In the genomic region with DNA sequence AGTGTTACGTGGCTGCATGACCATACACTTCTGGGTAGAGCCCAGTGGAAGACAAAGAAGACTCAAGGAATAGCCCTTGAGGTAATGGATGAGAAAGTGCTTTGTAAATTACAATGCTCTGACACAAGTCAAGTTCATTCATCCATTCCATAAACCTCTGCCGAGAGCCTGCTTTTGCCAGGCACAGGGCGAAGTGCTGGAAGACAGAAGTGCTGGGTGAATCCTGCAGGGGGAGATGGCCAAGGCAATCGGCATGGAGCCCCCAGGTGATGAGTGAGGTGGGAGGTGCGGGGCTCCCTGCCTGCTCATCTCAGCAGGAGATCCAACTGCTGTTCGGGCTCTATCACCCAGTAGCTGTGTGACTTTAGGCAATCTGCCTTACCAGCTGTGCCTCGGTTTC, we compare ENCODE assay signal across 17 cellular contexts. TPM values are rescaled to one million over a fixed set of nuclear protein-coding genes. Genes with fewer than 3 reads are reported as not detected.
DNase-seq lines count a peak whose midpoint lies in the region; ATAC-seq and TF ChIP-seq lines count a peak whose summit lies in the region.
"Had no signal": no experiment of that assay in that cellular context is flagged by ENCODE, and none has a peak within 500 bp of the region (broad histone marks: within the 10 kb centered on the region; RNA-seq: fewer than 3 reads in every experiment).

No MANE protein-coding gene starts in this region.

- H3K9me3 Mint-ChIP-seq in CD4-positive, alpha-beta T cell: no peaks in the 10 kb centered on the region
- H3K9me3 Mint-ChIP-seq in nephron: no peaks in the 10 kb centered on the region
- H3K9me3 Mint-ChIP-seq: stimulated activated naive CD8-positive, alpha-beta T cell treated with anti-CD3 and anti-CD28 coated beads, Interleukin-15, amount 100 ng/mL, for 72 hours; T-cell had no signal

- CTCF ChIA-PET in CD4-positive, alpha-beta T cell (lab: Charles Lee): interaction anchor here (0.7 to 5.6 kb wide), 5 partner anchors 14 to 74 kb away, joined by 3 to 40 read pairs (median 19); partner anchors contain the start of gene PGS1

- H3K4me1 ChIP-seq in Peyer's patch: peaks cover 0 to 20% (median 9%) of the 10 kb centered on the region in 4 donors
- peaks cover 18% of the 10 kb centered on the region for H3K4me1 ChIP-seq in effector memory CD4-positive, alpha-beta T cell (ENCODE audit: control insufficient read depth, insufficient read depth, low read length, poor library complexity, severe bottlenecking)

- no peak overlapping the region for H3K4me3 ChIP-seq in HFF-Myc (replicated peaks; ENCODE audit: low read depth, low read length)
- H3K4me3 ChIP-seq in brain microvascular endothelial cell (ENCODE audit: low read depth, low read length): no peak overlapping the region
- no peak overlapping the region for H3K4me3 ChIP-seq in Peyer's patch
- H3K4me3 ChIP-seq in effector memory CD4-positive, alpha-beta T cell (ENCODE audit: insufficient read depth, low read depth, low read length, poor library complexity, severe bottlenecking): no peak overlapping the region
- H3K4me3 ChIP-seq: body of pancreas, GM23248, left ventricle myocardium inferior, vagina had no signal

- peaks cover 13% of the 10 kb centered on the region for H3K36me3 Mint-ChIP-seq in CD4-positive, alpha-beta T cell (ENCODE audit: low read depth)
- H3K36me3 Mint-ChIP-seq in nephron (ENCODE audit: low read depth): peaks cover 4% of the 10 kb centered on the region

- intact Hi-C loops in CD4-positive, alpha-beta T cell (cut with DNase I, micrococcal nuclease): loop anchor here in 1 of 2 experiments (10.0 kb wide), 1 partner anchor 238 kb away; the partner anchor contains the start of gene TMC6

- peaks cover 10% of the 10 kb centered on the region for H3K36me3 ChIP-seq in brain microvascular endothelial cell (replicated peaks)
- H3K36me3 ChIP-seq in Peyer's patch: peaks cover 0 to 3% (median 0%) of the 10 kb centered on the region in 3 donors
- H3K36me3 ChIP-seq in effector memory CD4-positive, alpha-beta T cell (ENCODE audit: control insufficient read depth, insufficient read depth, low read length): peaks cover 16% of the 10 kb centered on the region
- H3K36me3 ChIP-seq: vagina had no signal

- no peak for TF ChIP-seq CTCF in CD4-positive, alpha-beta T cell (IDR thresholded peaks at IDR 0.05)
- TF ChIP-seq CTCF in HFF-Myc (IDR thresholded peaks at IDR 0.05; ENCODE audit: low read depth, low read length, missing control alignments) (peak; percentile 12), brain microvascular endothelial cell (IDR thresholded peaks at IDR 0.05; ENCODE audit: low read depth, low read length, missing control alignments) (peak; percentile 51), nephron (IDR thresholded peaks at IDR 0.05; ENCODE audit: unreplicated experiment in 3 of 3) (peak in 1 of 3 experiments; percentile 21), Peyer's patch (IDR thresholded peaks at IDR 0.05) (no peak)

- DNase-seq in CD4-positive, alpha-beta T cell: no peak
- DNase-seq in HFF-Myc (ENCODE audit: extremely low read depth, low read depth) (no peak), brain microvascular endothelial cell (no peak), Peyer's patch (no peak), epidermal melanocyte (ENCODE audit: insufficient read length, low spot score) (no peak), NCI-H1694 treated with DMSO at 0.1 percent for 48 hours (lab: John Stamatoyannopoulos, UW) (no peak)
- no peak for DNase-seq in effector memory CD4-positive, alpha-beta T cell
- DNase-seq: activated gamma-delta T cell; body of pancreas; GM23248; left ventricle myocardium inferior; NCI-H774; RPMI8226; stimulated activated naive CD8-positive, alpha-beta T cell treated with anti-CD3 and anti-CD28 coated beads, Interleukin-15, amount 100 ng/mL, for 72 hours; T-cell had no signal

- in situ Hi-C loops in brain microvascular endothelial cell (cut with HindIII; ENCODE audit: low pct_ligation_motif_present, low sequenced_read_pairs): no loop called here

- TF ChIP-seq POLR2A in Peyer's patch (IDR thresholded peaks at IDR 0.05): no peak

- POLR2A ChIA-PET in CD4-positive, alpha-beta T cell (lab: Charles Lee): interaction anchor here (0.6 to 1.6 kb wide), 2 partner anchors 19 to 404 kb away, joined by 3 to 4 read pairs; partner anchors contain the start of gene TNRC6C

- no peaks in the 10 kb centered on the region for H3K9me3 ChIP-seq in CD4-positive, alpha-beta T cell (ENCODE audit: control insufficient read depth, low read length)
- H3K9me3 ChIP-seq in Peyer's patch: no peaks in the 10 kb centered on the region
- H3K9me3 ChIP-seq in effector memory CD4-positive, alpha-beta T cell (ENCODE audit: control insufficient read depth, low read length): no peaks in the 10 kb centered on the region
- H3K9me3 ChIP-seq: body of pancreas, left ventricle myocardium inferior, vagina had no signal

- ATAC-seq in CD4-positive, alpha-beta T cell (ENCODE audit: poor library complexity): no peak
- ATAC-seq: body of pancreas; stimulated activated naive CD8-positive, alpha-beta T cell treated with anti-CD3 and anti-CD28 coated beads, Interleukin-15, amount 100 ng/mL, for 72 hours; T-cell had no signal

- H3K27me3 Mint-ChIP-seq in CD4-positive, alpha-beta T cell: no peaks in the 10 kb centered on the region
- peaks cover 15% of the 10 kb centered on the region for H3K27me3 Mint-ChIP-seq in nephron (ENCODE audit: low read depth)

- H3K4me1 Mint-ChIP-seq in CD4-positive, alpha-beta T cell (ENCODE audit: low read depth): peaks cover 21% of the 10 kb centered on the region
- peaks cover 36% of the 10 kb centered on the region for H3K4me1 Mint-ChIP-seq in nephron

- H3K27ac ChIP-seq in CD4-positive, alpha-beta T cell (ENCODE audit: low read depth, low read length): no peak overlapping the region
- H3K27ac ChIP-seq in brain microvascular endothelial cell (no peak overlapping the region), Peyer's patch (no peak overlapping the region)
- no peak overlapping the region for H3K27ac ChIP-seq in effector memory CD4-positive, alpha-beta T cell (ENCODE audit: insufficient read depth, low read length, poor library complexity, severe bottlenecking)
- H3K27ac ChIP-seq: body of pancreas, GM23248, left ventricle myocardium inferior, vagina had no signal

- peak overlapping the region; percentile 24 for H3K27ac Mint-ChIP-seq in CD4-positive, alpha-beta T cell
- H3K27ac Mint-ChIP-seq in nephron: peak overlapping the region; percentile 44 to 86 (median 58)

- peak overlapping the region; percentile 56 for H3K4me3 Mint-ChIP-seq in CD4-positive, alpha-beta T cell
- peak overlapping the region in 2 of 3 experiments; percentile 9 to 53 for H3K4me3 Mint-ChIP-seq in nephron
- H3K4me3 Mint-ChIP-seq: stimulated activated naive CD8-positive, alpha-beta T cell treated with anti-CD3 and anti-CD28 coated beads, Interleukin-15, amount 100 ng/mL, for 72 hours; T-cell had no signal

- peaks cover 3% of the 10 kb centered on the region for H3K27me3 ChIP-seq in CD4-positive, alpha-beta T cell (ENCODE audit: control insufficient read depth, insufficient read depth, low read length)
- H3K27me3 ChIP-seq in brain microvascular endothelial cell (replicated peaks) (no peaks in the 10 kb centered on the region), Peyer's patch (no peaks in the 10 kb centered on the region)
- no peaks in the 10 kb centered on the region for H3K27me3 ChIP-seq in effector memory CD4-positive, alpha-beta T cell (replicated peaks; ENCODE audit: control insufficient read depth, insufficient read depth, low read length, poor library complexity, severe bottlenecking)
- H3K27me3 ChIP-seq: vagina had no signal

RNA-seq across cellular contexts. Expression of gene SOCS3, which starts 2.8 kb away (rescaled TPM):
- total RNA-seq in CD4-positive, alpha-beta T cell: 100 to 1,000 TPM; 414 to 427 TPM
- 100 to 1,000 TPM in 1 of 4 donors, 10 to 100 TPM in 2, 1 to 10 TPM in 1; 3.2 to 125 (median 20.8) TPM for total RNA-seq in Peyer's patch

RNA-seq across cellular contexts. Expression of gene PGS1, which starts 15.8 kb away (rescaled TPM):
- 10 to 100 TPM; 40.9 to 45.3 TPM for total RNA-seq in CD4-positive, alpha-beta T cell
- 100 to 1,000 TPM in 3 of 4 donors, 10 to 100 TPM in 1; 32.4 to 149 (median 116) TPM for total RNA-seq in Peyer's patch

Comparison
In these comparisons a context has a peak if more than half of its experiments do, and no peak if none do; other contexts are left out.
1. CTCF ChIP-seq: peak in HFF-Myc (single experiment) and brain microvascular endothelial cell (single experiment); none in CD4-positive, alpha-beta T cell (single experiment) and Peyer's patch (0 of 6).